9 cellular contexts compared by ENCODE assay signal in the genomic region with DNA sequence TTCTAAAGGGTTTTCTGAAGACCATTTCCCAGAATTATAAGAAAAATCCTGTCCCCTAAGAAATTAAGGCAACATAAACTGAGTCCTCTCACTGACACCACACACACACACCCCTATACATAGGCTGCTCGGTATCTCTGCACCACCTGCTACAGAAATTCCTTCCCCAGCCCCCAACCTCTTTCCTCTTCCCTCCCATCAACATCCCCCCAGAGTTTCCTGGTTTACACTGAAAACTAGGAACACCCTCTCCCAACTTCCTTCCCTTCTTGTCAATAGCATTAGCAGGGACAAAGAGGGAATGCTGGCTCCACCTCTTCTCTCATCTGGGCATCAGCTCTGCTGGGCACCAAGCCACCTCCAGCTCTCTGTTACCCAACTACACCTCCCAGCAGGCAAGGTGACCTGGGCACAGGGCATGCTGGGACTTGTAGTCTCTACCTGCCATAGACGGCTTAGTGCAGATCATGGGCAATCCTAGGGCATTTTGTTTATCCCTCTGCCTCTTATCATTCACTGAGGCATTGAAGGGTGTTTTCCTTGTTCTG. TPM values are rescaled to one million over a fixed set of nuclear protein-coding genes. Genes with fewer than 3 reads are reported as not detected.
DNase-seq lines count a peak whose midpoint lies in the region; ATAC-seq and TF ChIP-seq lines count a peak whose summit lies in the region.
"Had no signal": no experiment of that assay in that cellular context is flagged by ENCODE, and none has a peak within 500 bp of the region (broad histone marks: within the 10 kb centered on the region; RNA-seq: fewer than 3 reads in every experiment).

No MANE protein-coding gene starts in this region.

- H3K79me2 ChIP-seq in KMS-11 (ENCODE audit: insufficient read depth, low read depth) = no peaks in the 10 kb centered on the region

- intact Hi-C loops in adrenal gland (cut with DNase I) (loop anchor here in 1 of 2 donors (10.0 kb wide), 1 partner anchor 183 kb away; no protein-coding TSS in a partner anchor), heart right ventricle (cut with DNase I) (loop anchor here in 7 of 10 donors (1.0 to 10.0 kb wide), 8 partner anchors 15 to 117 kb away; a partner anchor contains a TSS)

- no peak overlapping the region for H3K4me2 ChIP-seq in KMS-11

- no peak for TF ChIP-seq CTCF in KMS-11 (conservative IDR thresholded peaks at IDR 0.05; ENCODE audit: low read depth, low read length)
- TF ChIP-seq CTCF in adrenal gland (IDR thresholded peaks at IDR 0.05) = no peak
- TF ChIP-seq CTCF in heart right ventricle (IDR thresholded peaks at IDR 0.05) = no peak

- H3K27ac ChIP-seq in KMS-11 = no peak overlapping the region
- H3K27ac ChIP-seq in SJCRH30 = no peak overlapping the region; the same call in 1 of the 2 replicates
- H3K27ac ChIP-seq in adrenal gland = peak overlapping the region in 4 of 5 donors; percentile 50 to 78 (median 68)
- H3K27ac ChIP-seq in heart right ventricle = peak overlapping the region; percentile 19 to 100 (median 84)
- H3K27ac ChIP-seq: HL-60 had no signal

- H3K9me3 ChIP-seq in SJCRH30 (replicated peaks) = no peaks in the 10 kb centered on the region
- H3K9me3 ChIP-seq in adrenal gland (replicated peaks in 1 of 3) = no peaks in the 10 kb centered on the region
- H3K9me3 ChIP-seq in heart right ventricle = no peaks in the 10 kb centered on the region

- DNase-seq in DMS79 (lab: John Stamatoyannopoulos, UW) (peak; percentile 71), SJCRH30 (peak; percentile 60 to 75), adrenal gland (peak; percentile 88 to 97 (median 95)), heart right ventricle (peak; percentile 82 to 91), putamen (ENCODE audit: low spot score) (peak; percentile 83)

- H3K27me3 ChIP-seq in KMS-11 (ENCODE audit: insufficient read depth, low read depth) (no peaks in the 10 kb centered on the region), SJCRH30 (no peaks in the 10 kb centered on the region), adrenal gland (no peaks in the 10 kb centered on the region), heart right ventricle (no peaks in the 10 kb centered on the region)

- H2AFZ ChIP-seq in KMS-11 (ENCODE audit: low read depth) = 0 out of 2 replicates have a peak overlapping the region, but pooled peaks have one; percentile 1

- H4K20me1 ChIP-seq in KMS-11 (ENCODE audit: insufficient read depth) = no peaks in the 10 kb centered on the region

- no peak overlapping the region for H3K9ac ChIP-seq in KMS-11

- H3K4me3 ChIP-seq in KMS-11 (IDR thresholded peaks at IDR 0.05; ENCODE audit: insufficient read depth, low read depth, low read length) (no peak overlapping the region), SJCRH30 (no peak overlapping the region), adrenal gland (no peak overlapping the region), heart right ventricle (peak overlapping the region in 6 of 10 donors; percentile 7 to 25 (median 20))

- WGBS in adrenal gland, 4 donors = 8 to 30% (median 22%) methylated on average over 2 of the region's 2 CpGs
- WGBS in heart right ventricle, 2 donors = 0 to 5% methylated on average over 2 of the region's 2 CpGs

- ATAC-seq in heart right ventricle (peak; percentile 69 to 89 (median 82)), HG02840 (IDR thresholded peaks at IDR 0.05; ENCODE audit: low FRiP score, unreplicated experiment) (no peak), GM18505 (IDR thresholded peaks at IDR 0.05; ENCODE audit: unreplicated experiment) (no peak)

- TF ChIP-seq POLR2A in adrenal gland (IDR thresholded peaks at IDR 0.05) (peak in 1 of 2 donors; percentile 31), GM18505 (IDR thresholded peaks at IDR 0.05; ENCODE audit: borderline replicate concordance, extremely low read depth, insufficient read depth, insufficient read length) (no peak)

- no peaks in the 10 kb centered on the region for H3K36me3 ChIP-seq in KMS-11 (ENCODE audit: insufficient read depth)
- peaks cover 3% of the 10 kb centered on the region; the same call in 1 of the 2 replicates for H3K36me3 ChIP-seq in SJCRH30
- H3K36me3 ChIP-seq in adrenal gland (replicated peaks in 1 of 2) = peaks cover 0 to 22% of the 10 kb centered on the region in 2 donors
- H3K36me3 ChIP-seq in heart right ventricle = peaks cover 3 to 39% (median 29%) of the 10 kb centered on the region in 9 donors

- H3K4me1 ChIP-seq in KMS-11 (ENCODE audit: low read depth, poor library complexity, severe bottlenecking) = peaks cover 7% of the 10 kb centered on the region
- peaks cover 30% of the 10 kb centered on the region for H3K4me1 ChIP-seq in SJCRH30
- H3K4me1 ChIP-seq in adrenal gland (replicated peaks in 1 of 2) = peaks cover 33 to 47% of the 10 kb centered on the region in 2 donors
- peaks cover 48 to 100% (median 93%) of the 10 kb centered on the region in 9 donors for H3K4me1 ChIP-seq in heart right ventricle

RNA-seq across cellular contexts. Expression of a gene that starts 15.7 kb away (rescaled TPM):
- total RNA-seq in SJCRH30 (2014; rRNA removed; shearing (Covaris generic)) = 46.9 and 47.8 TPM in 2 replicates
- 100 to 1,000 TPM in 7 of 8 donors, 10 to 100 TPM in 1; 62.0 to 206 (median 162) TPM for total RNA-seq in adrenal gland
- 100 to 1,000 TPM in 1 of 3 donors, 10 to 100 TPM in 2; 37.0 to 103 (median 79.8) TPM for polyA plus RNA-seq in adrenal gland
- total RNA-seq in heart right ventricle = 100 to 1,000 TPM; 176 to 300 (median 241) TPM
- polyA plus RNA-seq in heart right ventricle = 100 to 1,000 TPM; 131 to 198 TPM

RNA-seq across cellular contexts. Expression of a gene that starts 19.1 kb away (rescaled TPM):
- total RNA-seq in SJCRH30 (2014; rRNA removed; shearing (Covaris generic)) = 107 and 113 TPM in 2 replicates
- total RNA-seq in adrenal gland (100 to 1,000 TPM; 132 to 282 (median 196) TPM), heart right ventricle (100 to 1,000 TPM in 8 of 10 donors, 10 to 100 TPM in 2; 87.2 to 398 (median 115) TPM)
- polyA plus RNA-seq in adrenal gland (100 to 1,000 TPM in 1 of 3 donors, 10 to 100 TPM in 2; 49.0 to 132 (median 49.3) TPM), heart right ventricle (10 to 100 TPM; 33.9 to 61.7 TPM)

RNA-seq across cellular contexts. Expression of a gene that starts 51.3 kb away (rescaled TPM):
- 25.3 and 30.9 TPM in 2 replicates for total RNA-seq in SJCRH30 (2014; rRNA removed; shearing (Covaris generic))
- 100 to 1,000 TPM in 3 of 8 donors, 10 to 100 TPM in 5; 42.9 to 126 (median 97.0) TPM for total RNA-seq in adrenal gland
- 100 to 1,000 TPM in 1 of 3 donors, 10 to 100 TPM in 2; 61.6 to 126 (median 81.6) TPM for polyA plus RNA-seq in adrenal gland
- total RNA-seq in heart right ventricle = 10 to 100 TPM; 28.1 to 48.5 (median 32.6) TPM
- 10 to 100 TPM; 35.2 to 35.6 TPM for polyA plus RNA-seq in heart right ventricle

Comparison
In these comparisons a context has a peak if more than half of its experiments do, and no peak if none do; other contexts are left out.
1. H3K27ac ChIP-seq: peak in adrenal gland (4 of 5) and heart right ventricle (10 of 10); none in KMS-11 (single experiment) and SJCRH30 (single experiment).
2. H3K4me3 ChIP-seq: peak in heart right ventricle (6 of 10); none in KMS-11 (single experiment), SJCRH30 (single experiment) and adrenal gland (0 of 4).
3. ATAC-seq: peak in heart right ventricle (8 of 8); none in HG02840 (single experiment) and GM18505 (single experiment).
4. Peak in every context shown above with its lines, with median percentiles within 50 percentile points of each other: DNase-seq.